Comparison of ENCODE assay signal across 38 cellular contexts in the genomic region with DNA sequence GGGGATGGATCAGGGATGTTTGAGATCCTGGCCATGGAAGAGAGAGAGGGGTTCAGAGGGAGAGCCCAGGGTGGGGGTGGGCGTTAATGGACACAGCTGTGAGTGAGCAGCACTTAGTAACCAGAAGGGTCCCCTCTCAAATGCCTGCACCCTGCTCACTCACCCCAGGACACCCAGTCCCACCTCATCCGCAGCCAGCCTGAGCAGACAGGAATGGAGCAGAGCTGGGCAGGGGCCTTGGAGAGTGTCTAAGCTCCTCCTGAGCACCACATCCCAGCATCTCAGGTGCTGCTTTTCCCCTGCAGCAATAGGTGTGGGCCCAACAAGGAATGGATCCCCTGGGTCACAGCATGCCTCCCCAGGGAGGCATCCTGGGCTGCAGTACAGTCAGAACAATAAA. TPM values are rescaled to one million over a fixed set of nuclear protein-coding genes. Genes with fewer than 3 reads are reported as not detected.
"Had no signal": no experiment of that assay in that cellular context is flagged by ENCODE, and none has a peak within 500 bp of the region (broad histone marks: within the 10 kb centered on the region; RNA-seq: fewer than 3 reads in every experiment).

No MANE protein-coding gene starts in this region.

- H3K27me3 ChIP-seq: MG63 had no signal

- H3K9ac ChIP-seq: KMS-11 had no signal

- DNase-seq: Karpas-422, Kasumi-1, KG1, MG63, MM.1S, MV-4-11, NCI-H1048, NCI-H1092, NCI-H1092 treated with DMSO at 0.1 percent for 48 hours, NCI-H1105, NCI-H1105 treated with DMSO at 0.1 percent for 48 hours, NCI-H1417, NCI-H1417 treated with DMSO at 0.1 percent for 48 hours, NCI-H1436, NCI-H1436 treated with DMSO at 0.1 percent for 48 hours, NCI-H146, NCI-H1694, NCI-H1694 treated with DMSO at 0.1 percent for 48 hours, NCI-H187, NCI-H187 treated with DMSO at 0.1 percent for 48 hours, NCI-H1930, NCI-H2029, NCI-H2029 treated with DMSO at 0.1 percent for 48 hours, NCI-H2081, NCI-H2081 treated with DMSO at 0.1 percent for 48 hours, NCI-H2107, NCI-H2171, NCI-H2171 treated with DMSO at 0.1 percent for 48 hours, NCI-H2227 treated with DMSO at 0.1 percent for 48 hours, NCI-H226, NCI-H345, NCI-H446, NCI-H446 treated with DMSO at 0.1 percent for 48 hours had no signal

- H3K27ac ChIP-seq: KMS-11 had no signal

- H3K4me2 ChIP-seq: KMS-11 had no signal

- H3K36me3 ChIP-seq: MG63 had no signal

- H3K4me3 ChIP-seq: MG63 had no signal

- H3K9me3 ChIP-seq: MG63 had no signal

RNA-seq across cellular contexts. Expression of a gene that starts 5.3 kb away (rescaled TPM):
- total RNA-seq: LHCN-M2, M059J, MCF 10A, NCI-H460 had no signal
